Comparison of ENCODE assay signal across 12 cellular contexts in the genomic region with DNA sequence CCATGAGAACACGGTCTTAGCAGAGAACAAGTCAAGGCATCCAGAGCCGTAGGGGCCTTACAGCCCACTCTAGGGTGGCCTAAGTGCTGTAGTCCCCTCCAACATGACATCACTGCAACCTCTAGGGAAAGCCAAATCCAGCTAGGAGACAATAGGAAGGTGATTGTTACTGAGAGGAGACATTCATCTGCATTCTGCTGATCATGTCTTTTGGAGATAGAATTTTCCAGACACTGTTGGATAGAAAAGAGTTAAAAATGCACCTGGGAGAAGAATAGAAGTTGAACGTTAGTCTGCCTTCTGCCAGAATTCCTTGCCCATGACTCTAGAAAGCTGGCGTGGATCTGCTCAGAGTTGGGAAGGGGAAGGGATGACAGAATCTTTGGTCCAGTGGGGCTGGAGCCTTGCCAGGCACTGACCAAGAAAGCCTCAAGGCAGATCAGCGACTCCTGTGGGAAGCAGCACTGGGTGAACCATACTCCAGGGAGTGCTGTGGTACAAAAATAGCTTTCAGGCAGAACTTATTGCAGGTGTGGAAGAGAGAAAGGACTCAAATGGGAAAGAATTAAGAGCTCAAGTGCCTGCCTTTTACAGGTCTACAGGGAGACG. TPM values are rescaled to one million over a fixed set of nuclear protein-coding genes. Genes with fewer than 3 reads are reported as not detected.
DNase-seq lines count a peak whose midpoint lies in the region; TF ChIP-seq lines count a peak whose summit lies in the region.
"Had no signal": no experiment of that assay in that cellular context is flagged by ENCODE, and none has a peak within 500 bp of the region (broad histone marks: within the 10 kb centered on the region; RNA-seq: fewer than 3 reads in every experiment).

No MANE protein-coding gene starts in this region.

- peaks cover 37% of the 10 kb centered on the region for H3K4me1 Mint-ChIP-seq in MCF 10A (ENCODE audit: insufficient read depth, unreplicated experiment)

- H3K27ac Mint-ChIP-seq in MCF 10A (ENCODE audit: low read depth, unreplicated experiment) = peak overlapping the region; percentile 41

- H3K4me3 Mint-ChIP-seq in MCF 10A (ENCODE audit: unreplicated experiment) = peak overlapping the region; percentile 11

- POLR2A ChIA-PET in AG04449 (lab: Yijun Ruan, JAX) (interaction anchor here (1.2 kb wide), 1 partner anchor 15 kb away, joined by 3 read pairs; no protein-coding TSS in a partner anchor), MCF 10A (lab: Yijun Ruan, JAX) (interaction anchor here (0.6 to 2.7 kb wide), 14 partner anchors 14 to 225 kb away, joined by 3 to 35 read pairs (median 4); a partner anchor contains a TSS)

- CTCF ChIA-PET in AG04449 (lab: Yijun Ruan, JAX) = interaction anchor here (0.6 to 6.2 kb wide), 13 partner anchors 8 to 574 kb away, joined by 3 to 77 read pairs (median 4); a partner anchor contains a TSS
- CTCF ChIA-PET in MCF 10A (lab: Yijun Ruan, JAX) = interaction anchor here (0.5 to 8.3 kb wide), 19 partner anchors 8 to 201 kb away, joined by 3 to 61 read pairs (median 3); a partner anchor contains a TSS

- H3K27me3 ChIP-seq in kidney epithelial cell (ENCODE audit: control insufficient read depth, insufficient read depth, low read length) = no peaks in the 10 kb centered on the region
- H3K27me3 ChIP-seq in H7 (ENCODE audit: control insufficient read depth, insufficient read depth, low read length) = no peaks in the 10 kb centered on the region
- H3K27me3 ChIP-seq: BLaER1 treated with 17β-estradiol and CSF1 and Interleukin-3, amounts not matched to agents 10 nM and 100 nM had no signal

- peaks cover 5% of the 10 kb centered on the region for H3K36me3 Mint-ChIP-seq in MCF 10A (ENCODE audit: insufficient read depth, unreplicated experiment)

- H3K36me3 ChIP-seq in kidney epithelial cell (ENCODE audit: control insufficient read depth, insufficient read depth, low read length) (no peaks in the 10 kb centered on the region), H7 (replicated peaks; ENCODE audit: control insufficient read depth, insufficient read depth, low read length) (no peaks in the 10 kb centered on the region)
- H3K36me3 ChIP-seq: BLaER1 treated with 17β-estradiol and CSF1 and Interleukin-3, amounts not matched to agents 10 nM and 100 nM had no signal

- no peaks in the 10 kb centered on the region for H3K27me3 Mint-ChIP-seq in MCF 10A (ENCODE audit: insufficient read depth, unreplicated experiment)

- TF ChIP-seq CTCF in AG04449 (IDR thresholded peaks at IDR 0.05; ENCODE audit: insufficient read depth, low read length, missing control alignments) (peak; percentile 36), MCF 10A (IDR thresholded peaks at IDR 0.05; ENCODE audit: unreplicated experiment) (peak; percentile 25), kidney epithelial cell (IDR thresholded peaks at IDR 0.05; ENCODE audit: insufficient read depth, low read length, poor library complexity, severe bottlenecking) (peak; percentile 48)

- DNase-seq in AG04449 (ENCODE audit: low read depth, low spot score) (no peak), HT1080 (ENCODE audit: low read depth) (peak; percentile 67), MCF 10A (ENCODE audit: unreplicated experiment) (peak; percentile 88), kidney epithelial cell (ENCODE audit: low read depth) (peak; percentile 71), COR-L47 (lab: John Stamatoyannopoulos, UW) (no peak), H7 (no peak), inferior parietal cortex (ENCODE audit: extremely low spot score) (no peak)
- DNase-seq in effector CD4-positive, alpha-beta T cell = no peak
- DNase-seq: activated T-cell treated with anti-CD3 and anti-CD28 coated beads, Interleukin-2, amount 50 U/mL, for 48 hours; left colon had no signal

- H3K4me3 ChIP-seq in AG04449 (ENCODE audit: low read depth, low read length) (no peak overlapping the region), kidney epithelial cell (ENCODE audit: low read depth, low read length) (no peak overlapping the region), H7 (ENCODE audit: insufficient read depth, low read depth, low read length) (no peak overlapping the region)
- H3K4me3 ChIP-seq: BLaER1 treated with 17β-estradiol and CSF1 and Interleukin-3, amounts not matched to agents 10 nM and 100 nM; GM12878 had no signal

- H3K9me3 Mint-ChIP-seq in MCF 10A (ENCODE audit: unreplicated experiment) = no peaks in the 10 kb centered on the region

- no TSS peak for BruUV-seq in MCF 10A (replicated peaks; lab: Mats Ljungman, UMichigan)

- intact Hi-C loops in MCF 10A (cut with micrococcal nuclease) = loop anchor here (5.0 to 10.0 kb wide), 3 partner anchors 106 to 574 kb away; no protein-coding TSS in a partner anchor

RNA-seq across cellular contexts. Expression of a gene that starts 44.8 kb away (rescaled TPM):
- total RNA-seq in HT1080 (2014; rRNA removed; shearing (Covaris generic)) = 110 and 111 TPM in 2 replicates
- 67.6 and 70.3 TPM in 2 replicates for polyA plus RNA-seq in HT1080 (2015; cell fraction: cytosol; rRNA removed)
- 91.8 and 94.2 TPM in 2 replicates for polyA plus RNA-seq in HT1080 (2015; cell fraction: nucleus; rRNA removed)
- total RNA-seq in MCF 10A (2022) = 75.5 and 76.8 TPM in 2 replicates
- total RNA-seq in kidney epithelial cell = 55.8 and 56.9 TPM in 2 replicates
- 158 and 164 TPM in 2 replicates for total RNA-seq in H7 (2014; rRNA removed; shearing (Covaris generic))

RNA-seq across cellular contexts. Expression of a gene that starts 50.4 kb away (rescaled TPM):
- total RNA-seq in HT1080 (2014; rRNA removed; shearing (Covaris generic)) = not detected in 2 replicates
- 0.03 TPM in 1 of 2 replicates, not detected in the other for polyA plus RNA-seq in HT1080 (2015; cell fraction: cytosol; rRNA removed)
- polyA plus RNA-seq in HT1080 (2015; cell fraction: nucleus; rRNA removed) = not detected in 2 replicates
- total RNA-seq in MCF 10A (2022) (30.3 and 58.4 TPM in 2 replicates), kidney epithelial cell (5.3 and 7.9 TPM in 2 replicates)
- total RNA-seq in H7 (2014; rRNA removed; shearing (Covaris generic)) = 1.8 TPM in 1 of 2 replicates, not detected in the other
- total RNA-seq: GM12878, left colon had no signal

Comparison
In these comparisons a context has a peak if more than half of its experiments do, and no peak if none do; other contexts are left out.
1. DNase-seq: peak in HT1080 (single experiment), MCF 10A (single experiment) and kidney epithelial cell (single experiment); none in AG04449 (single experiment), COR-L47 (single experiment), effector CD4-positive, alpha-beta T cell (single experiment), H7 (single experiment) and inferior parietal cortex (single experiment).
2. Peak in every context shown above with its lines, with median percentiles within 50 percentile points of each other: CTCF ChIP-seq.